In genomic region chr11:5277807-5278206, GRCh38 we compare ENCODE assay signal across 25 cellular contexts. TPM values are rescaled to one million over a fixed set of nuclear protein-coding genes. Genes with fewer than 3 reads are reported as not detected.
DNase-seq lines count a peak whose midpoint lies in the region; ATAC-seq lines count a peak whose summit lies in the region.
"Had no signal": no experiment of that assay in that cellular context is flagged by ENCODE, and none has a peak within 500 bp of the region (broad histone marks: within the 10 kb centered on the region; RNA-seq: fewer than 3 reads in every experiment).

No MANE protein-coding gene starts in this region.

- H3K27ac Mint-ChIP-seq in activated CD4-positive, alpha-beta memory T cell treated with anti-CD3 and anti-CD28 coated beads for 36 hours, result no peak overlapping the region
- H3K27ac Mint-ChIP-seq: activated naive CD4-positive, alpha-beta T cell treated with anti-CD3 and anti-CD28 coated beads, Interleukin-2, amount 50 U/mL, for 72 hours; CD14-positive monocyte had no signal

- DNase-seq in OCI-M1 (lab: John Stamatoyannopoulos, UW), result peak; percentile 27
- DNase-seq in activated CD4-positive, alpha-beta memory T cell treated with anti-CD3 and anti-CD28 coated beads for 36 hours, result no peak
- no peak for DNase-seq in EL
- no peak for DNase-seq in AG08396 (ENCODE audit: low spot score)
- DNase-seq: activated T-cell treated with anti-CD3 and anti-CD28 coated beads, Interleukin-2, amount 50 U/mL, for 48 hours; central memory CD4-positive, alpha-beta T cell; dorsolateral prefrontal cortex; HCEC 1CT; left ventricle myocardium inferior; MM.1S; NCI-H1436 treated with DMSO at 0.1 percent for 48 hours; NCI-H2171 treated with DMSO at 0.1 percent for 48 hours; NCI-H69; T-helper 9 cell; testis had no signal

- no peaks in the 10 kb centered on the region for H3K9me3 Mint-ChIP-seq in activated CD4-positive, alpha-beta memory T cell treated with anti-CD3 and anti-CD28 coated beads for 36 hours
- H3K9me3 Mint-ChIP-seq: activated naive CD4-positive, alpha-beta T cell treated with anti-CD3 and anti-CD28 coated beads, Interleukin-2, amount 50 U/mL, for 72 hours had no signal

- no peaks in the 10 kb centered on the region for H3K4me1 Mint-ChIP-seq in activated CD4-positive, alpha-beta memory T cell treated with anti-CD3 and anti-CD28 coated beads for 36 hours (ENCODE audit: low read depth)

- intact Hi-C loops in activated CD4-positive, alpha-beta memory T cell treated with anti-CD3 and anti-CD28 coated beads for 36 hours (cut with micrococcal nuclease), result no loop called here

- no peak overlapping the region for H3K4me3 Mint-ChIP-seq in activated CD4-positive, alpha-beta memory T cell treated with anti-CD3 and anti-CD28 coated beads for 36 hours
- H3K4me3 Mint-ChIP-seq: CD14-positive monocyte had no signal

- CTCF ChIA-PET in activated CD4-positive, alpha-beta memory T cell treated with anti-CD3 and anti-CD28 coated beads for 36 hours (lab: Charles Lee), result no interaction called here

- no peaks in the 10 kb centered on the region for H3K27me3 Mint-ChIP-seq in activated CD4-positive, alpha-beta memory T cell treated with anti-CD3 and anti-CD28 coated beads for 36 hours

- H3K36me3 Mint-ChIP-seq in activated CD4-positive, alpha-beta memory T cell treated with anti-CD3 and anti-CD28 coated beads for 36 hours, result no peaks in the 10 kb centered on the region
- H3K36me3 Mint-ChIP-seq: activated naive CD4-positive, alpha-beta T cell treated with anti-CD3 and anti-CD28 coated beads, Interleukin-2, amount 50 U/mL, for 72 hours; CD14-positive monocyte had no signal

- POLR2A ChIA-PET in activated CD4-positive, alpha-beta memory T cell treated with anti-CD3 and anti-CD28 coated beads for 36 hours (lab: Charles Lee), result no interaction called here

- ATAC-seq in GM18502 (IDR thresholded peaks at IDR 0.05; ENCODE audit: poor library complexity, unreplicated experiment), result peak; percentile 63
- peak; percentile 42 for ATAC-seq in GM21360 (IDR thresholded peaks at IDR 0.05; ENCODE audit: unreplicated experiment)
- peak; percentile 44 for ATAC-seq in HG02981 (IDR thresholded peaks at IDR 0.05; ENCODE audit: unreplicated experiment)
- ATAC-seq in HG03460 (IDR thresholded peaks at IDR 0.05; ENCODE audit: unreplicated experiment), result no peak
- ATAC-seq: activated naive CD4-positive, alpha-beta T cell treated with anti-CD3 and anti-CD28 coated beads, Interleukin-2, amount 50 U/mL, for 72 hours had no signal

RNA-seq across cellular contexts. Expression of gene HBE1, which starts 8.1 kb away (rescaled TPM):
- total RNA-seq in activated CD4-positive, alpha-beta memory T cell treated with anti-CD3 and anti-CD28 coated beads for 36 hours, result not detected
- total RNA-seq: activated naive CD4-positive, alpha-beta T cell treated with anti-CD3 and anti-CD28 coated beads, Interleukin-2, amount 50 U/mL, for 72 hours; ascending aorta; left ventricle myocardium inferior; posterior vena cava; vagina had no signal

RNA-seq across cellular contexts. Expression of gene HBG2, which starts 23.2 kb away (rescaled TPM):
- total RNA-seq in activated CD4-positive, alpha-beta memory T cell treated with anti-CD3 and anti-CD28 coated beads for 36 hours, result not detected
- total RNA-seq: ascending aorta, fibroblast of villous mesenchyme, left ventricle myocardium inferior, testis, vagina had no signal

RNA-seq across cellular contexts. Expression of gene OR51B4, which starts 23.9 kb away (rescaled TPM):
- total RNA-seq in activated CD4-positive, alpha-beta memory T cell treated with anti-CD3 and anti-CD28 coated beads for 36 hours, result not detected
- total RNA-seq: activated naive CD4-positive, alpha-beta T cell treated with anti-CD3 and anti-CD28 coated beads, Interleukin-2, amount 50 U/mL, for 72 hours; ascending aorta; left ventricle myocardium inferior; vagina had no signal

RNA-seq across cellular contexts. Expression of gene HBG1, which starts 28.1 kb away (rescaled TPM):
- not detected for total RNA-seq in activated CD4-positive, alpha-beta memory T cell treated with anti-CD3 and anti-CD28 coated beads for 36 hours
- total RNA-seq: activated naive CD4-positive, alpha-beta T cell treated with anti-CD3 and anti-CD28 coated beads, Interleukin-2, amount 50 U/mL, for 72 hours; ascending aorta; fibroblast of villous mesenchyme; left ventricle myocardium inferior; posterior vena cava; testis; vagina had no signal

RNA-seq across cellular contexts. Expression of gene HBD, which starts 43.5 kb away (rescaled TPM):
- not detected for total RNA-seq in activated CD4-positive, alpha-beta memory T cell treated with anti-CD3 and anti-CD28 coated beads for 36 hours
- total RNA-seq: ascending aorta, left ventricle myocardium inferior, testis, vagina had no signal
